In the genomic region with DNA sequence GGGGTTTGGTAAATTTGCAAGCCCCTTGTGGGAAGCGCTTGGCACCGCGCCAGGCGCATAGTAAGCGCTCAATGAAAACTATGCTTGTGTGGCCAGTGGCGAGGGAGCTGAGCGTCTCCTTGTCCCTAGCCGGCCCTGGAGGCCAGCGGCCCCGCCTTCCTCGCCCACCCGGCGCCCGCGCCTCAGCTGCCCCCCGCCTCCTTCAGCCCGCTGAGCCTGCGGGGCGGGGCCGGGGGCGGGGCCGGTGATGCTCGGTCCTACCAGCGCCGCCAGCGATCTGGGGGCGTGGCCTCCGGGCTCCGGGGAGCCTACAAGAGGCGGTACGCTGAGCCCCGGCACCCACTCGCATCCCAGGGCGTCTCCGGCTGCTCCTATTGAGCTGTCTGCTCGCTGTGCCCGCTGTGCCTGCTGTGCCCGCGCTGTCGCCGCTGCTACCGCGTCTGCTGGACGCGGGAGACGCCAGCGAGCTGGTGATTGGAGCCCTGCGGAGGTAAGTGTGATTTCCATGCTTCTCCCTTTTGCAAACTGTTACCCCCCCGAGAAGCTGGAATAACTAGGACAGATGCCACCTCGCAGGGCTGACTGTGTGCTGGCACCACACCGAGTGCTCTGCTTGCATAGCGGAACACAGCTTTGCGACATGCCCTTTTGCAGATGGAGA, we compare ENCODE assay signal across 8 cellular contexts. TPM values are rescaled to one million over a fixed set of nuclear protein-coding genes. Genes with fewer than 3 reads are reported as not detected.
DNase-seq lines count a peak whose midpoint lies in the region; ATAC-seq and TF ChIP-seq lines count a peak whose summit lies in the region.

TSS of gene CRISPLD2 (plus strand) at position 342 of the 661 bp plus-strand sequence. CDS start 18,511 bp downstream, outside the sequence.

- DNase-seq in Calu3: peak; percentile 98
- DNase-seq in HuH-7 (ENCODE audit: low spot score): peak; percentile 98
- DNase-seq in OCI-M1 (lab: John Stamatoyannopoulos, UW): peak; percentile 86
- peak; percentile 83 for DNase-seq in activated T-cell treated with anti-CD3 and anti-CD28 coated beads, Interleukin-2, amount 50 U/mL, for 4 hours
- peak; percentile 81 for DNase-seq in erythroblast (lab: John Stamatoyannopoulos, UW)
- DNase-seq in mucosa of descending colon: peak; percentile 93
- peak; percentile 60 to 67 for DNase-seq in stimulated activated CD8-positive, alpha-beta memory T cell treated with anti-CD3 and anti-CD28 coated beads, Interleukin-15, amount 100 ng/mL, for 4 hours (ENCODE audit: low read depth in 2 of 2)

- no peak for TF ChIP-seq POLR2A in erythroblast (IDR thresholded peaks at IDR 0.05; ENCODE audit: low read length)

- no peaks in the 10 kb centered on the region for H3K9me3 ChIP-seq in mucosa of descending colon

- no TSS peak for BruUV-seq in Calu3 (replicated peaks; lab: Mats Ljungman, UMichigan)

- intact Hi-C loops in Calu3 (cut with micrococcal nuclease; ENCODE audit: unreplicated experiment) (no loop called here), mucosa of descending colon (cut with DNase I, micrococcal nuclease) (no loop called here)

- CTCF ChIA-PET in Calu3 (lab: Charles Lee): interaction anchor here (0.6 to 1.4 kb wide), 6 partner anchors 8 to 294 kb away, joined by 3 to 7 read pairs (median 3); no protein-coding TSS in a partner anchor

- H3K27ac Mint-ChIP-seq in Calu3 (ENCODE audit: unreplicated experiment): peak within 1 kb of the TSS; percentile 53

- peak within 1 kb of the TSS; percentile 34 for H3K4me3 ChIP-seq in mucosa of descending colon

- peak within 1 kb of the TSS; percentile 86 for H3K4me3 Mint-ChIP-seq in Calu3 (ENCODE audit: low read depth, unreplicated experiment)
- H3K4me3 Mint-ChIP-seq in activated T-cell treated with anti-CD3 and anti-CD28 coated beads, Interleukin-2, amount 50 U/mL, for 4 hours: peak within 1 kb of the TSS; percentile 74

- peak; percentile 100 for ATAC-seq in activated T-cell treated with anti-CD3 and anti-CD28 coated beads, Interleukin-2, amount 50 U/mL, for 4 hours
- ATAC-seq in mucosa of descending colon (peak; percentile 97), GM18517 (IDR thresholded peaks at IDR 0.05; ENCODE audit: unreplicated experiment) (no peak)

- H3K36me3 ChIP-seq in mucosa of descending colon (ENCODE audit: low read depth): no peaks in the 10 kb centered on the region

- H3K4me1 Mint-ChIP-seq in Calu3 (ENCODE audit: low read depth, unreplicated experiment): peaks cover 24% of the 10 kb centered on the region
- peaks cover 13% of the 10 kb centered on the region for H3K4me1 Mint-ChIP-seq in activated T-cell treated with anti-CD3 and anti-CD28 coated beads, Interleukin-2, amount 50 U/mL, for 4 hours (ENCODE audit: low read depth)

- H3K27me3 Mint-ChIP-seq in Calu3 (ENCODE audit: unreplicated experiment): peaks cover 100% of the 10 kb centered on the region
- H3K27me3 Mint-ChIP-seq in activated T-cell treated with anti-CD3 and anti-CD28 coated beads, Interleukin-2, amount 50 U/mL, for 4 hours (ENCODE audit: low read depth): peaks cover 17% of the 10 kb centered on the region

- TF ChIP-seq CTCF in Calu3 (IDR thresholded peaks at IDR 0.05; ENCODE audit: unreplicated experiment) (no peak), mucosa of descending colon (IDR thresholded peaks at IDR 0.05) (no peak)

- no peaks in the 10 kb centered on the region for H3K9me3 Mint-ChIP-seq in Calu3 (ENCODE audit: low read depth, unreplicated experiment)
- H3K9me3 Mint-ChIP-seq in activated T-cell treated with anti-CD3 and anti-CD28 coated beads, Interleukin-2, amount 50 U/mL, for 4 hours: no peaks in the 10 kb centered on the region

- H3K36me3 Mint-ChIP-seq in Calu3 (ENCODE audit: insufficient read depth, unreplicated experiment): peaks cover 17% of the 10 kb centered on the region
- no peaks in the 10 kb centered on the region for H3K36me3 Mint-ChIP-seq in activated T-cell treated with anti-CD3 and anti-CD28 coated beads, Interleukin-2, amount 50 U/mL, for 4 hours (ENCODE audit: insufficient read depth)

- peaks cover 13% of the 10 kb centered on the region for H3K4me1 ChIP-seq in mucosa of descending colon (ENCODE audit: low read depth)

RNA-seq across cellular contexts. Expression of gene CRISPLD2, which starts in this region (rescaled TPM):
- total RNA-seq in Calu3 (2022) (5.9 and 6.5 TPM in 2 replicates), mucosa of descending colon (100 to 1,000 TPM in 1 of 3 donors, 10 to 100 TPM in 2; 10.5 to 114 (median 38.7) TPM)
- total RNA-seq in activated T-cell treated with anti-CD3 and anti-CD28 coated beads, Interleukin-2, amount 50 U/mL, for 4 hours: under 1 TPM; 0.11 to 0.57 (median 0.46) TPM

Comparison
In these comparisons a context has a peak if more than half of its experiments do, and no peak if none do; other contexts are left out.
1. Peak in DNase-seq and ATAC-seq in activated T-cell treated with anti-CD3 and anti-CD28 coated beads, Interleukin-2, amount 50 U/mL, for 4 hours; RNA of the gene not detected or under 1 TPM.